ENCODE assay signal across 14 cellular contexts in the genomic region with DNA sequence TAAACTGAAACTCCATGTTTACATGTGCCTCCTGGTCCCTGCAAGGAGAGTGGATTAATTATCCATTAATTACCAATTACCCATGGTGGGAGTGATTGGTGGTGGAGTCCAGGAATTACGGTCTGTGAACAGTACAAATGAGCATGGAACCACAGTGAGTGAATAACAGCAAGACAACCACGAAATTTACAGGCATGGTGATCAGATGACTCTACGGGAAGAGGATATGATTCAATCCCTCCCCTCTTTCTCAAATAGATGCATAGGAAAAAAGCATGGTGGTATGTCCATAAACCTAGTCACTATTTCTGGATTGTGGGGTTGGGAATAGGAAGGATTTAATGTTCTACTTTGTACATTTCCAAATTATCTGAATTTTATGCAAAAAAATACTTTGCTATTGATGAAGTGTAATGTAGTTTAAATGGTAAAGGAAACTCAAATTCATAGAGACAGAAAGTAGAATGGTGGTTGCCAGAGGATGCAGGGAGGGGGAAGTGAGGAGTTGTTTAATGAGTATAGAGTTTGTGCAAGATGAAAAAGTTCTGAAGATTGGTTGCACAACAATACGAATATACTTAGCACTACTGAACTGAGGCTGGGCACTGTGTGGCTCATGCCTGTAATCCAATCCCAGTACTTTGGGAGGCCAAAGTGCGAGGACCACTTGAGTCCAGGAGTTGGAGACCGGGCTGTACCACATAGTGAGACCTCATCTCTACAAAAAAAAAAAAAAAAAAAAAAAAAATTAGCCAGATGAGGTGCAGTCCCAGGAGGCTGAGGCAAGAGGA. TPM values are rescaled to one million over a fixed set of nuclear protein-coding genes. Genes with fewer than 3 reads are reported as not detected.
DNase-seq lines count a peak whose midpoint lies in the region; ATAC-seq lines count a peak whose summit lies in the region.
"Had no signal": no experiment of that assay in that cellular context is flagged by ENCODE, and none has a peak within 500 bp of the region (broad histone marks: within the 10 kb centered on the region; RNA-seq: fewer than 3 reads in every experiment).

No MANE protein-coding gene starts in this region.

- no peak for DNase-seq in activated T-cell treated with anti-CD3 and anti-CD28 coated beads, Interleukin-2, amount 50 U/mL, for 72 hours
- no peak for DNase-seq in activated T-cell treated with anti-CD3 and anti-CD28 coated beads, Interleukin-2, amount 50 U/mL, for 4 hours
- DNase-seq in NOMO-1 treated with DMSO at 0.1 percent for 48 hours (lab: John Stamatoyannopoulos, UW; ENCODE audit: unreplicated experiment) (peak; percentile 74), dermis microvascular lymphatic vessel endothelial cell (ENCODE audit: low read depth in 2 of 2) (peak; percentile 16 to 61), renal cortical epithelial cell (ENCODE audit: low read depth) (peak; percentile 83)
- DNase-seq in activated CD8-positive, alpha-beta memory T cell treated with anti-CD3 and anti-CD28 coated beads for 24 hours: no peak
- DNase-seq: activated CD8-positive, alpha-beta memory T cell treated with anti-CD3 and anti-CD28 coated beads, Interleukin-2, amount 50 U/mL, for 4 hours; activated naive CD8-positive, alpha-beta T cell treated with anti-CD3 and anti-CD28 coated beads, Interleukin-2, amount 10 ng/mL, durations not matched to agents 7 days and 5 days; occipital lobe; spleen; WERI-Rb-1 had no signal

- no peak overlapping the region for H3K27ac Mint-ChIP-seq in activated T-cell treated with anti-CD3 and anti-CD28 coated beads, Interleukin-2, amount 50 U/mL, for 72 hours
- H3K27ac Mint-ChIP-seq: activated naive CD8-positive, alpha-beta T cell treated with anti-CD3 and anti-CD28 coated beads, Interleukin-2, amount 10 ng/mL, durations not matched to agents 7 days and 5 days; memory B cell had no signal

- peak; percentile 46 to 84 for ATAC-seq in activated T-cell treated with anti-CD3 and anti-CD28 coated beads, Interleukin-2, amount 50 U/mL, for 72 hours (replicated peaks in 1 of 2)
- no peak for ATAC-seq in activated T-cell treated with anti-CD3 and anti-CD28 coated beads, Interleukin-2, amount 50 U/mL, for 4 hours
- no peak for ATAC-seq in GM18868 (IDR thresholded peaks at IDR 0.05; ENCODE audit: unreplicated experiment)
- ATAC-seq in activated CD4-positive, CD25-positive, alpha-beta regulatory T cell treated with anti-CD3 and anti-CD28 coated beads, Interleukin-2, amount 50 U/mL, for 24 hours: no peak

- H3K27me3 Mint-ChIP-seq in activated T-cell treated with anti-CD3 and anti-CD28 coated beads, Interleukin-2, amount 50 U/mL, for 72 hours (ENCODE audit: low read depth): peaks cover 21% of the 10 kb centered on the region
- peaks cover 11% of the 10 kb centered on the region for H3K27me3 Mint-ChIP-seq in activated T-cell treated with anti-CD3 and anti-CD28 coated beads, Interleukin-2, amount 50 U/mL, for 4 hours (ENCODE audit: low read depth)

- no peaks in the 10 kb centered on the region for H3K36me3 Mint-ChIP-seq in activated T-cell treated with anti-CD3 and anti-CD28 coated beads, Interleukin-2, amount 50 U/mL, for 72 hours (ENCODE audit: insufficient read depth in 2 of 2)
- H3K36me3 Mint-ChIP-seq in activated T-cell treated with anti-CD3 and anti-CD28 coated beads, Interleukin-2, amount 50 U/mL, for 4 hours (ENCODE audit: insufficient read depth): peaks cover 2% of the 10 kb centered on the region
- H3K36me3 Mint-ChIP-seq: memory B cell had no signal

- H3K4me3 Mint-ChIP-seq in activated T-cell treated with anti-CD3 and anti-CD28 coated beads, Interleukin-2, amount 50 U/mL, for 72 hours: no peak overlapping the region
- no peak overlapping the region for H3K4me3 Mint-ChIP-seq in activated T-cell treated with anti-CD3 and anti-CD28 coated beads, Interleukin-2, amount 50 U/mL, for 4 hours
- H3K4me3 Mint-ChIP-seq: activated naive CD8-positive, alpha-beta T cell treated with anti-CD3 and anti-CD28 coated beads, Interleukin-2, amount 10 ng/mL, durations not matched to agents 7 days and 5 days; memory B cell had no signal

- no peaks in the 10 kb centered on the region for H3K4me1 Mint-ChIP-seq in activated T-cell treated with anti-CD3 and anti-CD28 coated beads, Interleukin-2, amount 50 U/mL, for 72 hours (ENCODE audit: low read depth)
- H3K4me1 Mint-ChIP-seq in activated T-cell treated with anti-CD3 and anti-CD28 coated beads, Interleukin-2, amount 50 U/mL, for 4 hours (ENCODE audit: low read depth): no peaks in the 10 kb centered on the region
- H3K4me1 Mint-ChIP-seq: activated naive CD8-positive, alpha-beta T cell treated with anti-CD3 and anti-CD28 coated beads, Interleukin-2, amount 10 ng/mL, durations not matched to agents 7 days and 5 days; memory B cell had no signal

- H3K9me3 Mint-ChIP-seq in activated T-cell treated with anti-CD3 and anti-CD28 coated beads, Interleukin-2, amount 50 U/mL, for 72 hours: no peaks in the 10 kb centered on the region
- peaks cover 4% of the 10 kb centered on the region for H3K9me3 Mint-ChIP-seq in activated T-cell treated with anti-CD3 and anti-CD28 coated beads, Interleukin-2, amount 50 U/mL, for 4 hours
- H3K9me3 Mint-ChIP-seq: memory B cell had no signal

RNA-seq across cellular contexts. Expression of a gene that starts 41.2 kb away (rescaled TPM):
- 10 to 100 TPM; 68.6 to 73.0 TPM for total RNA-seq in activated T-cell treated with anti-CD3 and anti-CD28 coated beads, Interleukin-2, amount 50 U/mL, for 72 hours
- 10 to 100 TPM; 10.1 to 11.0 (median 10.7) TPM for total RNA-seq in activated T-cell treated with anti-CD3 and anti-CD28 coated beads, Interleukin-2, amount 50 U/mL, for 4 hours
- total RNA-seq in dermis microvascular lymphatic vessel endothelial cell: 6.3 and 15.4 TPM in 2 replicates
- total RNA-seq in renal cortical epithelial cell: 468 and 490 TPM in 2 replicates

RNA-seq across cellular contexts. Expression of a gene that starts 53.3 kb away (rescaled TPM):
- 10 to 100 TPM; 18.9 to 19.7 TPM for total RNA-seq in activated T-cell treated with anti-CD3 and anti-CD28 coated beads, Interleukin-2, amount 50 U/mL, for 72 hours
- total RNA-seq in activated T-cell treated with anti-CD3 and anti-CD28 coated beads, Interleukin-2, amount 50 U/mL, for 4 hours: 1 to 10 TPM; 7.8 to 8.6 (median 8.0) TPM
- 13.5 and 16.9 TPM in 2 replicates for total RNA-seq in dermis microvascular lymphatic vessel endothelial cell
- total RNA-seq in renal cortical epithelial cell: 39.9 and 111 TPM in 2 replicates

Comparison
In these comparisons a context has a peak if more than half of its experiments do, and no peak if none do; other contexts are left out.
1. ATAC-seq: peak in activated T-cell treated with anti-CD3 and anti-CD28 coated beads, Interleukin-2, amount 50 U/mL, for 72 hours (2 of 2); none in activated T-cell treated with anti-CD3 and anti-CD28 coated beads, Interleukin-2, amount 50 U/mL, for 4 hours (0 of 2), GM18868 (single experiment) and activated CD4-positive, CD25-positive, alpha-beta regulatory T cell treated with anti-CD3 and anti-CD28 coated beads, Interleukin-2, amount 50 U/mL, for 24 hours (0 of 2).
2. DNase-seq: peak in NOMO-1 treated with DMSO at 0.1 percent for 48 hours (single experiment), dermis microvascular lymphatic vessel endothelial cell (2 of 2) and renal cortical epithelial cell (single experiment); none in activated T-cell treated with anti-CD3 and anti-CD28 coated beads, Interleukin-2, amount 50 U/mL, for 72 hours (0 of 2), activated T-cell treated with anti-CD3 and anti-CD28 coated beads, Interleukin-2, amount 50 U/mL, for 4 hours (single experiment) and activated CD8-positive, alpha-beta memory T cell treated with anti-CD3 and anti-CD28 coated beads for 24 hours (single experiment).